8 cellular contexts compared by ENCODE assay signal in genomic region chr17:40062347-40063033, GRCh38. TPM values are rescaled to one million over a fixed set of nuclear protein-coding genes. Genes with fewer than 3 reads are reported as not detected.
DNase-seq lines count a peak whose midpoint lies in the region; ATAC-seq and TF ChIP-seq lines count a peak whose summit lies in the region.

Gene THRA (plus strand): TSS chr17:40062965. CDS start chr17:40074489, 11,524 bp downstream.

- 20% methylated on average over 19 of the region's 66 CpGs for WGBS in SK-N-SH (ENCODE audit: low lambda C conversion rate)

- H3K9me3 ChIP-seq in SK-N-SH, result no peaks in the 10 kb centered on the region
- H3K9me3 ChIP-seq in osteoblast (ENCODE audit: low read depth, low read length), result no peaks in the 10 kb centered on the region

- peak within 1 kb of the TSS in 1 of 2 experiments; percentile 81; a peak in 2 of 4 replicates for H3K27ac ChIP-seq in SK-N-SH (ENCODE audit: low read depth in 2 of 2, low read length in 1 of 2)
- no peak within 1 kb of the TSS for H3K27ac ChIP-seq in osteoblast (ENCODE audit: low read depth, low read length)

- intact Hi-C loops in Right ventricle myocardium superior (cut with DNase I), result loop anchor here (2.0 kb wide), 2 partner anchors 24 to 48 kb away; no protein-coding TSS in a partner anchor

- H3K4me3 ChIP-seq in SK-N-SH (ENCODE audit: low read depth in 2 of 2, low read length in 1 of 2) (peak within 1 kb of the TSS; percentile 77 to 94), osteoblast (ENCODE audit: insufficient read depth, low read length) (peak within 1 kb of the TSS; percentile 95)

- peak within 1 kb of the TSS; percentile 88 for H2AFZ ChIP-seq in SK-N-SH (ENCODE audit: low read depth)
- H2AFZ ChIP-seq in osteoblast (ENCODE audit: low read length), result peak within 1 kb of the TSS; percentile 87

- H3K9me3 Mint-ChIP-seq in activated naive CD8-positive, alpha-beta T cell treated with anti-CD3 and anti-CD28 coated beads, Interleukin-2, amount 10 ng/mL, durations not matched to agents 7 days and 5 days, result no peaks in the 10 kb centered on the region

- peaks cover 3% of the 10 kb centered on the region for H3F3A ChIP-seq in SK-N-SH (replicated peaks; ENCODE audit: insufficient read depth)

- no peaks in the 10 kb centered on the region for H3K36me3 ChIP-seq in SK-N-SH (replicated peaks in 1 of 2; ENCODE audit: control insufficient read depth in 1 of 2, insufficient read depth in 2 of 2, low read length in 1 of 2)
- H3K36me3 ChIP-seq in osteoblast (ENCODE audit: insufficient read depth, low read length), result no peaks in the 10 kb centered on the region

- peak within 1 kb of the TSS; percentile 72 for H3K27ac Mint-ChIP-seq in activated naive CD8-positive, alpha-beta T cell treated with anti-CD3 and anti-CD28 coated beads, Interleukin-2, amount 10 ng/mL, durations not matched to agents 7 days and 5 days

- ATAC-seq in HG03439 (IDR thresholded peaks at IDR 0.05; ENCODE audit: unreplicated experiment) (peak; percentile 45), Right ventricle myocardium superior (ENCODE audit: poor library complexity) (peak; percentile 75)
- peak; percentile 91 for ATAC-seq in activated naive CD8-positive, alpha-beta T cell treated with anti-CD3 and anti-CD28 coated beads, Interleukin-2, amount 10 ng/mL, durations not matched to agents 7 days and 5 days (ENCODE audit: low read depth)

- TF ChIP-seq CTCF in SK-N-SH (IDR thresholded peaks at IDR 0.05) (no peak), osteoblast (IDR thresholded peaks at IDR 0.05; ENCODE audit: extremely low read depth, low read depth, low read length) (no peak)

- H3K4me1 ChIP-seq in SK-N-SH (ENCODE audit: control insufficient read depth in 1 of 2, insufficient read depth in 2 of 2, low read depth in 1 of 2, low read length in 1 of 2) (peaks cover 13 to 32% of the 10 kb centered on the region in 2 experiments; a peak in 3 of 4 replicates), osteoblast (ENCODE audit: insufficient read depth, low read length) (peaks cover 39% of the 10 kb centered on the region)

- H3K27me3 Mint-ChIP-seq in activated naive CD8-positive, alpha-beta T cell treated with anti-CD3 and anti-CD28 coated beads, Interleukin-2, amount 10 ng/mL, durations not matched to agents 7 days and 5 days, result peaks cover 32% of the 10 kb centered on the region

- no peaks in the 10 kb centered on the region for H4K20me1 ChIP-seq in SK-N-SH (ENCODE audit: insufficient read depth)
- peaks cover 11% of the 10 kb centered on the region for H4K20me1 ChIP-seq in osteoblast (ENCODE audit: insufficient read depth, low read length)

- peak within 1 kb of the TSS; percentile 90 for H3K9ac ChIP-seq in SK-N-SH

- POLR2A ChIA-PET in SK-N-SH (lab: Yijun Ruan, JAX), result interaction anchor here (1.4 to 2.0 kb wide), 3 partner anchors 8 to 50 kb away, joined by 4 to 9 read pairs (median 5); partner anchors contain the start of gene MED24
- POLR2A ChIA-PET in activated naive CD8-positive, alpha-beta T cell treated with anti-CD3 and anti-CD28 coated beads, Interleukin-2, amount 10 ng/mL, durations not matched to agents 7 days and 5 days (lab: Charles Lee), result interaction anchor here (1.4 to 1.5 kb wide), 2 partner anchors 8 to 49 kb away, joined by 5 to 8 read pairs; partner anchors contain the start of gene MED24

- H3K4me1 Mint-ChIP-seq in activated naive CD8-positive, alpha-beta T cell treated with anti-CD3 and anti-CD28 coated beads, Interleukin-2, amount 10 ng/mL, durations not matched to agents 7 days and 5 days, result peaks cover 31% of the 10 kb centered on the region

- peak within 1 kb of the TSS; percentile 95 for H3K4me2 ChIP-seq in SK-N-SH
- H3K4me2 ChIP-seq in osteoblast (ENCODE audit: insufficient read depth, low read length), result peak within 1 kb of the TSS; percentile 95

- TF ChIP-seq EP300 in SK-N-SH (IDR thresholded peaks at IDR 0.05; ENCODE audit: borderline replicate concordance in 1 of 2, low read depth in 1 of 2, low read length in 1 of 2), result no peak

- H3K79me2 ChIP-seq in SK-N-SH (ENCODE audit: insufficient read depth) (peaks cover 26% of the 10 kb centered on the region; the same call in 1 of the 2 replicates), osteoblast (ENCODE audit: insufficient read depth, low read length) (peaks cover 25% of the 10 kb centered on the region)

- peak within 1 kb of the TSS; percentile 86 for H3K4me3 Mint-ChIP-seq in activated naive CD8-positive, alpha-beta T cell treated with anti-CD3 and anti-CD28 coated beads, Interleukin-2, amount 10 ng/mL, durations not matched to agents 7 days and 5 days

- TF ChIP-seq RAD21 in SK-N-SH (IDR thresholded peaks at IDR 0.05; ENCODE audit: low read length), result peak; percentile 38; the same call in 1 of the 2 replicates

- peak; percentile 55 for DNase-seq in NCI-H345 (lab: John Stamatoyannopoulos, UW)
- no peak for DNase-seq in NCI-H345 treated with DMSO at 0.1 percent for 48 hours (lab: John Stamatoyannopoulos, UW; ENCODE audit: unreplicated experiment)
- peak; percentile 95 for DNase-seq in SK-N-SH
- DNase-seq in activated naive CD8-positive, alpha-beta T cell treated with anti-CD3 and anti-CD28 coated beads, Interleukin-2, amount 10 ng/mL, durations not matched to agents 7 days and 5 days, result peak; percentile 83
- peak; percentile 84 for DNase-seq in Right ventricle myocardium superior
- DNase-seq in osteoblast (ENCODE audit: insufficient read length, low spot score, missing footprints), result peak; percentile 99
- no peak for DNase-seq in ureter (ENCODE audit: low spot score)

- no peaks in the 10 kb centered on the region for H3K9me2 ChIP-seq in SK-N-SH

- CTCF ChIA-PET in SK-N-SH (lab: Yijun Ruan, JAX), result interaction anchor here (0.7 to 12.8 kb wide), 23 partner anchors 8 to 228 kb away, joined by 3 to 160 read pairs (median 5); partner anchors contain the start of genes MED24 and NR1D1

- no peaks in the 10 kb centered on the region for H3K36me3 Mint-ChIP-seq in activated naive CD8-positive, alpha-beta T cell treated with anti-CD3 and anti-CD28 coated beads, Interleukin-2, amount 10 ng/mL, durations not matched to agents 7 days and 5 days

- H3K27me3 ChIP-seq in SK-N-SH (ENCODE audit: insufficient read depth), result no peaks in the 10 kb centered on the region
- H3K27me3 ChIP-seq in osteoblast (ENCODE audit: insufficient read depth, low read length), result peaks cover 5% of the 10 kb centered on the region

TF ChIP-seq in SK-N-SH, 30 proteins besides CTCF, POLR2A, EP300 and RAD21:
- TF ChIP-seq FOXM1 (IDR thresholded peaks at IDR 0.05; ENCODE audit: low read depth) (no peak), CHD2 (IDR thresholded peaks at IDR 0.05; ENCODE audit: low read length, partially characterized antibody) (no peak), SMC3 (IDR thresholded peaks at IDR 0.05; ENCODE audit: low read depth, low read length) (peak; percentile 33; the same call in 1 of the 2 replicates), MXI1 (IDR thresholded peaks at IDR 0.05; ENCODE audit: low read depth, low read length) (peak; percentile 7; the same call in 1 of the 2 replicates), RCOR1 (IDR thresholded peaks at IDR 0.05; ENCODE audit: low read length) (no peak)

RNA-seq across cellular contexts. Expression of gene THRA, which starts in this region (rescaled TPM):
- polyA plus RNA-seq in SK-N-SH (2012; rRNA removed), result 20.1 and 23.1 TPM in 2 replicates
- polyA plus RNA-seq in SK-N-SH (2012; cell fraction: cytosol; rRNA removed), result 13.0 and 18.1 TPM in 2 replicates
- 13.7 and 14.4 TPM in 2 replicates for polyA plus RNA-seq in SK-N-SH (2012; cell fraction: nucleus; rRNA removed)
- total RNA-seq in activated naive CD8-positive, alpha-beta T cell treated with anti-CD3 and anti-CD28 coated beads, Interleukin-2, amount 10 ng/mL, durations not matched to agents 7 days and 5 days, result 10 to 100 TPM; 19.9 to 20.3 TPM
- total RNA-seq in Right ventricle myocardium superior (80.0 TPM), osteoblast (30.6 and 33.3 TPM in 2 replicates), ureter (54.7 TPM)

Comparison
In these comparisons a context has a peak if more than half of its experiments do, and no peak if none do; other contexts are left out.
1. DNase-seq: peak in NCI-H345 (single experiment), SK-N-SH (single experiment), activated naive CD8-positive, alpha-beta T cell treated with anti-CD3 and anti-CD28 coated beads, Interleukin-2, amount 10 ng/mL, durations not matched to agents 7 days and 5 days (single experiment), Right ventricle myocardium superior (single experiment) and osteoblast (single experiment); none in NCI-H345 treated with DMSO at 0.1 percent for 48 hours (single experiment) and ureter (single experiment).
2. Peak in every context shown above with its lines, with median percentiles within 50 percentile points of each other: ATAC-seq.